In the genomic region with DNA sequence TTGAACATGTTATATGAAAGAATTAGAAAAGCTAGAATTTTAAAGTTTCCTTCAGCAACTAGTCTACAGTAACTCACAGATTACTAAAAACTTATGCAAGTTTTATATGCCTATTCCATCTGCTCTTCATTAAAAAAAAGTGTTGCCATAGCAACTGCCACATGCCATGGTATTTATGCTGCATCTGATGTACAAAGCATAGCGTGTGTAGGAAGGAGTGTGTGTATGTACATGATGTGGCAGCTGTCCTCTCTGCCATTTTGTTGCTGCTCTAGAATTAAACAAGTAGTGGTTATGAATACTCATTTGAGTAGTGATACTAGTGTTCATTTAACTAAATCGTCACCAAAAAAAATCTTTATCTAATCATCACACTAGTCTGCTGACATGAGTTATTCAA, we compare ENCODE assay signal across 14 cellular contexts.
"Had no signal": no experiment of that assay in that cellular context is flagged by ENCODE, and none has a peak within 500 bp of the region (broad histone marks: within the 10 kb centered on the region; RNA-seq: fewer than 3 reads in every experiment).

No MANE protein-coding gene starts in this region.

- DNase-seq: activated CD4-positive, alpha-beta T cell treated with anti-CD3 and anti-CD28 coated beads for 1 hour; activated CD4-positive, alpha-beta T cell treated with anti-CD3 and anti-CD28 coated beads, Interleukin-2, amount 50 U/mL, for 4 hours; activated naive CD4-positive, alpha-beta T cell treated with Interleukin-2 at 50 U/mL for 16 hours; endodermal cell; kidney; left lung; mucosa of descending colon; naive thymus-derived CD4-positive, alpha-beta T cell; sigmoid colon; spleen; stimulated activated naive CD8-positive, alpha-beta T cell treated with anti-CD3 and anti-CD28 coated beads, Interleukin-15, amount 100 ng/mL, for 72 hours; T1000 had no signal

- H3K4me3 ChIP-seq: ascending aorta, left lung, mucosa of descending colon, sigmoid colon, spleen had no signal

- ATAC-seq: activated T-helper 17 cell treated with anti-CD3 and anti-CD28 coated beads, Interleukin-2, amount 50 U/mL, for 72 hours; left lung; mucosa of descending colon; naive thymus-derived CD4-positive, alpha-beta T cell; stimulated activated naive CD8-positive, alpha-beta T cell treated with anti-CD3 and anti-CD28 coated beads, Interleukin-15, amount 100 ng/mL, for 72 hours had no signal
